Comparison of ENCODE assay signal across 26 cellular contexts in genomic region chr1:200644021-200644420, GRCh38.
"Had no signal": no experiment of that assay in that cellular context is flagged by ENCODE, and none has a peak within 500 bp of the region (broad histone marks: within the 10 kb centered on the region; RNA-seq: fewer than 3 reads in every experiment).

No MANE protein-coding gene starts in this region.

- ATAC-seq: foreskin keratinocyte; heart right ventricle; left ventricle myocardium superior; lower lobe of right lung; natural killer cell; sciatic nerve; stimulated activated naive CD8-positive, alpha-beta T cell treated with anti-CD3 and anti-CD28 coated beads, Interleukin-15, Interleukin-2, amounts not matched to agents 100 U/mL and 50 U/mL, for 24 hours had no signal

- H3K4me1 Mint-ChIP-seq: natural killer cell had no signal

- H3K27ac Mint-ChIP-seq: natural killer cell had no signal

- FAIRE-seq: endothelial cell of umbilical vein, islet of Langerhans, urothelium cell line had no signal

- DNase-seq: dermis blood vessel endothelial cell; effector memory CD4-positive, alpha-beta T cell; foreskin keratinocyte; glutamatergic neuron; heart right ventricle; hippocampal formation; left ventricle myocardium superior; lower lobe of right lung; natural killer cell; occipital lobe; ovary; stimulated activated CD4-positive, alpha-beta T cell treated with anti-CD3 and anti-CD28 coated beads, Interleukin-12 subunit alpha, Interleukin-12 subunit beta, amount 100 ng/mL, for 4 hours; stimulated activated CD4-positive, alpha-beta T cell treated with anti-CD3 and anti-CD28 coated beads, Interleukin-1b, Interleukin-23, amount 100 ng/mL, for 48 hours; stimulated activated CD4-positive, alpha-beta T cell treated with anti-CD3 and anti-CD28 coated beads, Interleukin-4, amount 100 ng/mL, for 1 hour; stimulated activated CD8-positive, alpha-beta memory T cell treated with anti-CD3 and anti-CD28 coated beads, Interleukin-4, amount 100 ng/mL, for 48 hours; stimulated activated naive CD8-positive, alpha-beta T cell treated with anti-CD3 and anti-CD28 coated beads, Interleukin-15, Interleukin-2, amounts not matched to agents 100 U/mL and 50 U/mL, for 24 hours; substantia nigra; testis; upper lobe of left lung had no signal

- H3K4me3 Mint-ChIP-seq: natural killer cell had no signal

- H3K9me3 Mint-ChIP-seq: natural killer cell had no signal

- H3K27ac ChIP-seq: coronary artery, esophagus muscularis mucosa, foreskin keratinocyte, heart right ventricle, lower lobe of right lung, ovary, testis, tibial nerve had no signal
